22 cellular contexts compared by ENCODE assay signal in the genomic region with DNA sequence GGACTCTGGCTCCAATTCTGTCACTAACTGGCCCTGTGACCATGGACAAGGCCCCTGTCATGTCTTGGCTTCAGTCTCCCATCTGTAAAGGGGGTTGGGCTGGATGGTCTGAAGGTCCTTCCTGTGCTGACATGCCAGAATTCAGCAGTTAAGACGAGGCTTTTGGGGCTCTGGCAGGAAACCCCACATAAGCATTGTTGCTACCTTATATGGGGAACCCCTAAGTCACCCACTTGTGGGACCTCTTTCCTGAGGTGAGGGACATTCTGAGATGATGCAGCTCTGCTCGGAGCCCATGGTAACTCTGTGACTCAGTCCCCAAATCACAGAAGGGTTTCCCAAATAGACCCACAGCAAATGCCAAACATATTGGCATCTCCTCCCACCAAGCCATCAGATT. TPM values are rescaled to one million over a fixed set of nuclear protein-coding genes. Genes with fewer than 3 reads are reported as not detected.
"Had no signal": no experiment of that assay in that cellular context is flagged by ENCODE, and none has a peak within 500 bp of the region (broad histone marks: within the 10 kb centered on the region; RNA-seq: fewer than 3 reads in every experiment).

No MANE protein-coding gene starts in this region.

RNA-seq across cellular contexts. Expression of a gene that starts 19.8 kb away (rescaled TPM):
- total RNA-seq: chondrocyte; colonic mucosa; endothelial cell of umbilical vein; epithelial cell of proximal tubule; esophagus muscularis mucosa; fibroblast of lung; foreskin keratinocyte; left lobe of liver; mesothelial cell of epicardium; mucosa of descending colon; natural killer cell treated with Interleukin-12 subunit alpha and Interleukin-12 subunit beta and Interleukin-15 and Interleukin-18, amount 100 ng/mL, for 72 hours; neural crest cell; osteoblast; right atrium auricular region; sciatic nerve; smooth muscle cell; suprapubic skin; transverse colon; uterus had no signal
- polyA plus RNA-seq: endothelial cell of umbilical vein, fibroblast of lung, foreskin keratinocyte, heart left ventricle, keratinocyte, liver, smooth muscle cell had no signal

RNA-seq across cellular contexts. Expression of a gene that starts 42.5 kb away (rescaled TPM):
- polyA plus RNA-seq: fibroblast of lung, keratinocyte had no signal
